1 cellular context compared by ENCODE assay signal in the genomic region with DNA sequence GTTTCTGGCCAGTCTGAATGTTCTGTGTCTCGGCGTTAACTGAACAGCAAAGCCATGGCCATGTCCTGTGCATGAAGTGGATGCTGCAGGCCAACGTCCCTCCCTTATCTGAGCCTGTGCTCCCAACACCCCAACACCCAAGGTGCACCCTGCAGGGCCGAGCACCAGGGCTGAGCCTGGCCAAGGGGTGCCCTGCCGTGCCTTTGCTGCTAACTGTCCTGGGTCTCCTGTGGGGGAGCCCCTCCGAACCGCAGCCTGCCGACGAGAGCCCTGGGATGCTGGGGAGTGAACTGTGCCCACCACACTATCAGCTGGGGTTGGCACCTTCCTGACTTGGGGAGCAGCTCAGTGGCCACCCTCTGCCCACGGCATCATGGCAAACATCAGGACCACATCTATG.
TF ChIP-seq lines count a peak whose summit lies in the region.

No MANE protein-coding gene starts in this region.

TF ChIP-seq in GM12878, 131 proteins besides CTCF, POLR2A, EP300 and RAD21:
- no peak for TF ChIP-seq NRF1 (conservative IDR thresholded peaks at IDR 0.05; ENCODE audit: low read depth, low read length)
- TF ChIP-seq MEF2B (IDR thresholded peaks at IDR 0.05; ENCODE audit: partially characterized antibody, poor library complexity, severe bottlenecking), result no peak
- no peak for TF ChIP-seq TCF7 (IDR thresholded peaks at IDR 0.05; ENCODE audit: borderline replicate concordance)
- TF ChIP-seq BHLHE40 (IDR thresholded peaks at IDR 0.05; ENCODE audit: borderline replicate concordance in 1 of 2, low read depth in 2 of 2, low read length in 1 of 2), result no peak
- no peak for TF ChIP-seq EZH2 (IDR thresholded peaks at IDR 0.05; ENCODE audit: borderline replicate concordance, control insufficient read depth, low read depth, low read length)
- TF ChIP-seq NFYA (IDR thresholded peaks at IDR 0.05; ENCODE audit: borderline replicate concordance, low read depth, low read length), result no peak
- TF ChIP-seq, protein P1, sequence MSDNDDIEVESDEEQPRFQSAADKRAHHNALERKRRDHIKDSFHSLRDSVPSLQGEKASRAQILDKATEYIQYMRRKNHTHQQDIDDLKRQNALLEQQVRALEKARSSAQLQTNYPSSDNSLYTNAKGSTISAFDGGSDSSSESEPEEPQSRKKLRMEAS (IDR thresholded peaks at IDR 0.05; ENCODE audit: low read depth, low read length), result no peak
- TF ChIP-seq CBFB (IDR thresholded peaks at IDR 0.05; ENCODE audit: low read depth), result no peak
- no peak for TF ChIP-seq CHD2 (IDR thresholded peaks at IDR 0.05; ENCODE audit: borderline replicate concordance, low read depth, low read length)
- TF ChIP-seq, protein P2, sequence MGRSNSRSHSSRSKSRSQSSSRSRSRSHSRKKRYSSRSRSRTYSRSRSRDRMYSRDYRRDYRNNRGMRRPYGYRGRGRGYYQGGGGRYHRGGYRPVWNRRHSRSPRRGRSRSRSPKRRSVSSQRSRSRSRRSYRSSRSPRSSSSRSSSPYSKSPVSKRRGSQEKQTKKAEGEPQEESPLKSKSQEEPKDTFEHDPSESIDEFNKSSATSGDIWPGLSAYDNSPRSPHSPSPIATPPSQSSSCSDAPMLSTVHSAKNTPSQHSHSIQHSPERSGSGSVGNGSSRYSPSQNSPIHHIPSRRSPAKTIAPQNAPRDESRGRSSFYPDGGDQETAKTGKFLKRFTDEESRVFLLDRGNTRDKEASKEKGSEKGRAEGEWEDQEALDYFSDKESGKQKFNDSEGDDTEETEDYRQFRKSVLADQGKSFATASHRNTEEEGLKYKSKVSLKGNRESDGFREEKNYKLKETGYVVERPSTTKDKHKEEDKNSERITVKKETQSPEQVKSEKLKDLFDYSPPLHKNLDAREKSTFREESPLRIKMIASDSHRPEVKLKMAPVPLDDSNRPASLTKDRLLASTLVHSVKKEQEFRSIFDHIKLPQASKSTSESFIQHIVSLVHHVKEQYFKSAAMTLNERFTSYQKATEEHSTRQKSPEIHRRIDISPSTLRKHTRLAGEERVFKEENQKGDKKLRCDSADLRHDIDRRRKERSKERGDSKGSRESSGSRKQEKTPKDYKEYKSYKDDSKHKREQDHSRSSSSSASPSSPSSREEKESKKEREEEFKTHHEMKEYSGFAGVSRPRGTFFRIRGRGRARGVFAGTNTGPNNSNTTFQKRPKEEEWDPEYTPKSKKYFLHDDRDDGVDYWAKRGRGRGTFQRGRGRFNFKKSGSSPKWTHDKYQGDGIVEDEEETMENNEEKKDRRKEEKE (IDR thresholded peaks at IDR 0.05), result no peak
- no peak for TF ChIP-seq DPF2 (IDR thresholded peaks at IDR 0.05)
- no peak for TF ChIP-seq TBL1XR1 (IDR thresholded peaks at IDR 0.05; ENCODE audit: low read depth, low read length)
- no peak for TF ChIP-seq ETV6 (conservative IDR thresholded peaks at IDR 0.05 in 1 of 2, IDR thresholded peaks at IDR 0.05 in 1 of 2; ENCODE audit: borderline replicate concordance in 1 of 2, low read depth in 1 of 2)
- TF ChIP-seq, protein P3, sequence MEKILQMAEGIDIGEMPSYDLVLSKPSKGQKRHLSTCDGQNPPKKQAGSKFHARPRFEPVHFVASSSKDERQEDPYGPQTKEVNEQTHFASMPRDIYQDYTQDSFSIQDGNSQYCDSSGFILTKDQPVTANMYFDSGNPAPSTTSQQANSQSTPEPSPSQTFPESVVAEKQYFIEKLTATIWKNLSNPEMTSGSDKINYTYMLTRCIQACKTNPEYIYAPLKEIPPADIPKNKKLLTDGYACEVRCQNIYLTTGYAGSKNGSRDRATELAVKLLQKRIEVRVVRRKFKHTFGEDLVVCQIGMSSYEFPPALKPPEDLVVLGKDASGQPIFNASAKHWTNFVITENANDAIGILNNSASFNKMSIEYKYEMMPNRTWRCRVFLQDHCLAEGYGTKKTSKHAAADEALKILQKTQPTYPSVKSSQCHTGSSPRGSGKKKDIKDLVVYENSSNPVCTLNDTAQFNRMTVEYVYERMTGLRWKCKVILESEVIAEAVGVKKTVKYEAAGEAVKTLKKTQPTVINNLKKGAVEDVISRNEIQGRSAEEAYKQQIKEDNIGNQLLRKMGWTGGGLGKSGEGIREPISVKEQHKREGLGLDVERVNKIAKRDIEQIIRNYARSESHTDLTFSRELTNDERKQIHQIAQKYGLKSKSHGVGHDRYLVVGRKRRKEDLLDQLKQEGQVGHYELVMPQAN (conservative IDR thresholded peaks at IDR 0.05), result no peak
- no peak for TF ChIP-seq TCF12 (IDR thresholded peaks at IDR 0.05; ENCODE audit: low read depth, low read length)
- no peak for TF ChIP-seq SMC3 (IDR thresholded peaks at IDR 0.05; ENCODE audit: borderline replicate concordance, low read length)
